In the genomic region with DNA sequence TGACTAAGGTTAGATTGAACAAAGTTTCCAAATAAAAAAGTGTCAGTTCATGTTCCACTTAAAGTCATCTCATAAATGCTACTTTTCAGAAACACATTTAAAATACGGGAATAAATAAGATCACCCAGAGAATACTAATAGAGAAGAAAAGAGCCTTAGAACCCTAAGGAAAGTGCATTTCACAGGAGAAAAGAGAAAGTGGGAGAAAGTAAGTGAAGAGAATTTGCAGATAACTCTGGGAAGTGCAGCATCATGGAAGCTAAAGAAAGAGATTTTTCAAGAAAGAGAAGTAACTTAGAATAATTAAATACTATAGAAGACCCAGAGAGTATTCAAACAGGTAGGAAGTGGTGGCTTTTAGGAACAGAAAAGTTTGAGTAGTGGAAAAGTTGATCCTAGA, we compare ENCODE assay signal across 7 cellular contexts.
"Had no signal": no experiment of that assay in that cellular context is flagged by ENCODE, and none has a peak within 500 bp of the region (broad histone marks: within the 10 kb centered on the region; RNA-seq: fewer than 3 reads in every experiment).

No MANE protein-coding gene starts in this region.

- H3K27ac ChIP-seq: HL-60, KMS-11 had no signal

- FAIRE-seq: HepG2, HTR-8/SVneo had no signal

- DNase-seq: IMR-90, KBM-7, KG1 had no signal

- ATAC-seq: HepG2 had no signal

- H3K4me2 ChIP-seq: KMS-11 had no signal

- H3K9ac ChIP-seq: KMS-11 had no signal
